ENCODE assay signal across 16 cellular contexts in genomic region chr10:17265468-17265867, GRCh38. TPM values are rescaled to one million over a fixed set of nuclear protein-coding genes. Genes with fewer than 3 reads are reported as not detected.
DNase-seq lines count a peak whose midpoint lies in the region; ATAC-seq and TF ChIP-seq lines count a peak whose summit lies in the region.
"Had no signal": no experiment of that assay in that cellular context is flagged by ENCODE, and none has a peak within 500 bp of the region (broad histone marks: within the 10 kb centered on the region; RNA-seq: fewer than 3 reads in every experiment).

No MANE protein-coding gene starts in this region.

- H3K4me2 ChIP-seq in osteoblast (ENCODE audit: insufficient read depth, low read length): no peak overlapping the region
- H3K4me2 ChIP-seq: GM23338 had no signal

- H3K4me3 Mint-ChIP-seq in HFFc6: peak overlapping the region; percentile 31
- no peak overlapping the region for H3K4me3 Mint-ChIP-seq in activated T-cell treated with anti-CD3 and anti-CD28 coated beads, Interleukin-2, amount 50 U/mL, for 4 hours
- H3K4me3 Mint-ChIP-seq: CD14-positive monocyte; CD8-positive, alpha-beta T cell; GM23338 had no signal

- H4K20me1 ChIP-seq in osteoblast (ENCODE audit: insufficient read depth, low read length): no peaks in the 10 kb centered on the region

- 19 to 37% (median 28%) methylated on average over 2 of the region's 2 CpGs for WGBS in ovary, 3 donors

- no peak overlapping the region for H2AFZ ChIP-seq in osteoblast (ENCODE audit: low read length)
- H2AFZ ChIP-seq: GM23338 had no signal

- no peaks in the 10 kb centered on the region for H3K27me3 ChIP-seq in ovary
- H3K27me3 ChIP-seq in osteoblast (ENCODE audit: insufficient read depth, low read length): peaks cover 3% of the 10 kb centered on the region

- H3K4me3 ChIP-seq in AG10803 (ENCODE audit: low read length) (no peak overlapping the region), ovary (no peak overlapping the region), osteoblast (ENCODE audit: insufficient read depth, low read length) (no peak overlapping the region)
- H3K4me3 ChIP-seq: GM23338 had no signal

- intact Hi-C loops in ovary (cut with DNase I): no loop called here

- H3K9me3 ChIP-seq in ovary (no peaks in the 10 kb centered on the region), osteoblast (ENCODE audit: low read depth, low read length) (peaks cover 9% of the 10 kb centered on the region)

- TF ChIP-seq POLR2A in ovary (IDR thresholded peaks at IDR 0.05): no peak

- peaks cover 14% of the 10 kb centered on the region for H3K4me1 Mint-ChIP-seq in HFFc6 (ENCODE audit: low read depth)
- H3K4me1 Mint-ChIP-seq in activated T-cell treated with anti-CD3 and anti-CD28 coated beads, Interleukin-2, amount 50 U/mL, for 4 hours (ENCODE audit: low read depth): no peaks in the 10 kb centered on the region
- H3K4me1 Mint-ChIP-seq: CD14-positive monocyte, GM23338 had no signal

- H3K27me3 Mint-ChIP-seq in HFFc6 (ENCODE audit: insufficient read depth): peaks cover 15% of the 10 kb centered on the region
- H3K27me3 Mint-ChIP-seq in activated T-cell treated with anti-CD3 and anti-CD28 coated beads, Interleukin-2, amount 50 U/mL, for 4 hours (ENCODE audit: low read depth): peaks cover 19% of the 10 kb centered on the region

- no peak for TF ChIP-seq EP300 in ovary (IDR thresholded peaks at IDR 0.05)

- no peak overlapping the region for H3K27ac ChIP-seq in ovary
- H3K27ac ChIP-seq in osteoblast (ENCODE audit: low read depth, low read length): no peak overlapping the region

- peaks cover 51% of the 10 kb centered on the region for H3K9me3 Mint-ChIP-seq in HFFc6
- peaks cover 14% of the 10 kb centered on the region for H3K9me3 Mint-ChIP-seq in activated T-cell treated with anti-CD3 and anti-CD28 coated beads, Interleukin-2, amount 50 U/mL, for 4 hours

- DNase-seq in AG10803 (ENCODE audit: low read depth) (peak; percentile 26), HFFc6 (peak; percentile 50), amniotic epithelial cell (ENCODE audit: low read depth) (peak; percentile 29), ovary (no peak), osteoblast (ENCODE audit: insufficient read length, low spot score, missing footprints) (no peak)
- DNase-seq in activated T-cell treated with anti-CD3 and anti-CD28 coated beads, Interleukin-2, amount 50 U/mL, for 4 hours: no peak
- DNase-seq: CD8-positive, alpha-beta T cell; COR-L47; DMS153; DMS79 treated with DMSO at 0.1 percent for 48 hours; GF-D8; H7 had no signal

- no peaks in the 10 kb centered on the region for H3K4me1 ChIP-seq in ovary (ENCODE audit: insufficient read depth)
- H3K4me1 ChIP-seq in osteoblast (ENCODE audit: insufficient read depth, low read length): no peaks in the 10 kb centered on the region

- H3K79me2 ChIP-seq in osteoblast (ENCODE audit: insufficient read depth, low read length): no peaks in the 10 kb centered on the region

- ATAC-seq in esophagus mucosa: peak; percentile 69
- no peak for ATAC-seq in activated T-cell treated with anti-CD3 and anti-CD28 coated beads, Interleukin-2, amount 50 U/mL, for 4 hours
- no peak for ATAC-seq in GM19452 (IDR thresholded peaks at IDR 0.05; ENCODE audit: unreplicated experiment)
- ATAC-seq: CD8-positive, alpha-beta T cell; GM23338 had no signal

- H3K36me3 ChIP-seq in ovary (no peaks in the 10 kb centered on the region), osteoblast (ENCODE audit: insufficient read depth, low read length) (no peaks in the 10 kb centered on the region)

- no peak overlapping the region for H3K27ac Mint-ChIP-seq in HFFc6
- H3K27ac Mint-ChIP-seq: CD14-positive monocyte; CD8-positive, alpha-beta T cell; GM23338 had no signal

- H3K36me3 Mint-ChIP-seq in HFFc6 (ENCODE audit: low read depth): peaks cover 26% of the 10 kb centered on the region
- H3K36me3 Mint-ChIP-seq in activated T-cell treated with anti-CD3 and anti-CD28 coated beads, Interleukin-2, amount 50 U/mL, for 4 hours (ENCODE audit: insufficient read depth): no peaks in the 10 kb centered on the region
- H3K36me3 Mint-ChIP-seq: CD8-positive, alpha-beta T cell had no signal

- TF ChIP-seq CTCF in AG10803 (conservative IDR thresholded peaks at IDR 0.05; ENCODE audit: low read length) (no peak), HFFc6 (IDR thresholded peaks at IDR 0.05) (no peak), ovary (IDR thresholded peaks at IDR 0.05) (no peak), osteoblast (IDR thresholded peaks at IDR 0.05; ENCODE audit: extremely low read depth, low read depth, low read length) (no peak)

RNA-seq across cellular contexts. Expression of gene VIM, which starts 37.4 kb away (rescaled TPM):
- total RNA-seq in HFFc6 (2021; fragmentation: NEBNext Ultra II Directional; extraction: Animal tissue kit (Norgen Biotek cat#: 25700)): over 10,000 TPM in 4 of 6 experiments, 1,000 to 10,000 TPM in 2; 9,623 to 12,540 (median 10,688) TPM
- total RNA-seq in esophagus mucosa (73.8 TPM), ovary (1,000 to 10,000 TPM; 2,370 to 5,934 (median 4,198) TPM), osteoblast (10,072 and 10,643 TPM in 2 replicates)
- polyA plus RNA-seq in ovary: 1,000 to 10,000 TPM; 5,561 to 6,135 TPM
- 100 to 1,000 TPM; 113 to 192 (median 123) TPM for total RNA-seq in activated T-cell treated with anti-CD3 and anti-CD28 coated beads, Interleukin-2, amount 50 U/mL, for 4 hours

Comparison
In these comparisons a context has a peak if more than half of its experiments do, and no peak if none do; other contexts are left out.
1. DNase-seq: peak in AG10803 (single experiment), HFFc6 (single experiment) and amniotic epithelial cell (single experiment); none in ovary (0 of 5), osteoblast (single experiment) and activated T-cell treated with anti-CD3 and anti-CD28 coated beads, Interleukin-2, amount 50 U/mL, for 4 hours (single experiment).
2. RNA of gene VIM, which starts 37.4 kb away (total RNA-seq): 9,623 to 12,540 TPM in HFFc6, 10,072 to 10,643 TPM in osteoblast and 2,370 to 5,934 TPM in ovary; 113 to 192 TPM in activated T-cell treated with anti-CD3 and anti-CD28 coated beads, Interleukin-2, amount 50 U/mL, for 4 hours and 73.8 TPM in esophagus mucosa (single experiment); every median in the first group is over 10 times any median in the second.